ENCODE assay signal across 9 cellular contexts in genomic region chr13:39148513-39148961, GRCh38.
DNase-seq lines count a peak whose midpoint lies in the region; TF ChIP-seq lines count a peak whose summit lies in the region.
"Had no signal": no experiment of that assay in that cellular context is flagged by ENCODE, and none has a peak within 500 bp of the region (broad histone marks: within the 10 kb centered on the region; RNA-seq: fewer than 3 reads in every experiment).

No MANE protein-coding gene starts in this region.

- H3K4me3 ChIP-seq in fibroblast of villous mesenchyme (ENCODE audit: low read depth, low read length) (no peak overlapping the region), OCI-LY7 (ENCODE audit: low read depth, low read length, poor library complexity, severe bottlenecking) (no peak overlapping the region)
- H3K4me3 ChIP-seq: tibial artery had no signal

- no peak overlapping the region for H2AFZ ChIP-seq in OCI-LY7 (ENCODE audit: low read length)

- no peaks in the 10 kb centered on the region for H3K9me3 ChIP-seq in OCI-LY7 (ENCODE audit: low read length)
- H3K9me3 ChIP-seq: tibial artery had no signal

- no peak overlapping the region for H3K4me2 ChIP-seq in OCI-LY7 (ENCODE audit: low read length)

- no peaks in the 10 kb centered on the region for H3K9me2 ChIP-seq in OCI-LY7 (ENCODE audit: insufficient read depth, low read length)

- peak; percentile 53 for DNase-seq in A172 (ENCODE audit: low spot score)
- DNase-seq in ELR (ENCODE audit: low read depth): peak; percentile 20
- DNase-seq in fibroblast of villous mesenchyme (ENCODE audit: low read depth): peak; percentile 68
- no peak for DNase-seq in midbrain (lab: John Stamatoyannopoulos, UW)
- no peak for DNase-seq in GF-D8 (lab: John Stamatoyannopoulos, UW)
- no peak for DNase-seq in effector CD4-positive, alpha-beta T cell
- DNase-seq in OCI-LY7 (ENCODE audit: low spot score): no peak

- CTCF ChIA-PET in OCI-LY7 (lab: Charles Lee; ENCODE audit: unreplicated experiment): no interaction called here

- TF ChIP-seq CTCF in fibroblast of villous mesenchyme (IDR thresholded peaks at IDR 0.05; ENCODE audit: insufficient read depth, low read depth, low read length) (no peak), OCI-LY7 (conservative IDR thresholded peaks at IDR 0.05; ENCODE audit: low read length) (no peak)

- BruUV-seq in OCI-LY7 (replicated peaks; lab: Mats Ljungman, UMichigan): no TSS peak

- POLR2A ChIA-PET in OCI-LY7 (lab: Charles Lee): no interaction called here

- H4K20me1 ChIP-seq in OCI-LY7 (ENCODE audit: insufficient read depth, low read length): no peaks in the 10 kb centered on the region

- intact Hi-C loops in OCI-LY7 (cut with micrococcal nuclease; ENCODE audit: unreplicated experiment): no loop called here

- no peaks in the 10 kb centered on the region for H3K79me2 ChIP-seq in OCI-LY7 (ENCODE audit: insufficient read depth, low read depth, low read length)

- no peaks in the 10 kb centered on the region for H3K36me3 ChIP-seq in OCI-LY7 (ENCODE audit: insufficient read depth, low read length)
- H3K36me3 ChIP-seq: tibial artery had no signal

- no peak overlapping the region for H3K27ac ChIP-seq in OCI-LY7 (ENCODE audit: low read depth, low read length, poor library complexity, severe bottlenecking)
- H3K27ac ChIP-seq: tibial artery had no signal

- no peaks in the 10 kb centered on the region for H3K4me1 ChIP-seq in OCI-LY7 (ENCODE audit: insufficient read depth, low read length, poor library complexity, severe bottlenecking)

TF ChIP-seq in PFSK-1, 5 proteins besides CTCF, POLR2A, EP300 and RAD21:
- TF ChIP-seq POLR2AphosphoS5 (IDR thresholded peaks at IDR 0.05; ENCODE audit: low read depth, low read length) (peak; percentile 76), REST (IDR thresholded peaks at IDR 0.05; ENCODE audit: insufficient read depth in 1 of 2, low read depth in 2 of 2, low read length in 2 of 2) (peak in 1 of 2 experiments; percentile 70; a peak in 2 of 4 replicates), FOXP2 (optimal IDR thresholded peaks at IDR 0.05; ENCODE audit: borderline replicate concordance, extremely low read depth, extremely low read length, insufficient read depth) (no peak), SIN3A (IDR thresholded peaks at IDR 0.05; ENCODE audit: borderline replicate concordance, insufficient read depth, low read length) (peak; percentile 71; the same call in 1 of the 2 replicates)

Comparison
In these comparisons a context has a peak if more than half of its experiments do, and no peak if none do; other contexts are left out.
1. DNase-seq: peak in A172 (single experiment), ELR (single experiment) and fibroblast of villous mesenchyme (single experiment); none in midbrain (single experiment), GF-D8 (single experiment), effector CD4-positive, alpha-beta T cell (single experiment) and OCI-LY7 (single experiment).